ENCODE assay signal across 10 cellular contexts in the genomic region with DNA sequence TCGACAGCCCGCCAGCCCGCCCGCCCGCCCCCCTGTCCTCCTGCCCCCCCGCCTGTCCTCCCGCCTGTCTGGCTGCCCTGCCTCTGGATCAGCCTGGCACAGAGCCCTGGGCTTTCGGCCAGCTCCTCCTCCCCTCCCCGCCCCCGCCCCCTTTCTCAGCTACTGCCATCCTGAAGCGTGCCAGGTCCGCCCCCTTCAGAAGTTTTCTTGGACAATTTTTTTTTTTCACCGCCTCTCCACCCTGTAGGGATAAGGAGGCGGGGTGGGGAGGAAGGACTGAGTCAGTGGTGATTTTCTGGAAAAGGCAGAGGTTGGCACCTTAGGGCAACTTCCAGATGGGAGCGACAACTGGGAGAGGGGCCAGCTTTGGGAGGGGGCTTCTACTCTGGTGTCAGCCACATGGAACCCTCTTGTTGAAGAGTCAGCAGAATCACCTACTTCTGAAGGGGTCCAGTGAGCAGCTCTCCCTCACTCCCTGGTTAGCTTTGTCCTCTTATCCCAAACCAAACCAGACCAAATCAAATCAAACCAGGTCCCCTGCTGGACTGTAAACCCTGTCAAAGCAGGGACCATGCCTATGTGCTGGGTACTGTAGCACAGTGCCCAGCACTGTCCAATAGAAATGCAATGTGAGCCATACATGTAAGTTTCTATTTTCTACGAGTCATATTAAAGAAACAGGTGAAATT. TPM values are rescaled to one million over a fixed set of nuclear protein-coding genes. Genes with fewer than 3 reads are reported as not detected.
DNase-seq lines count a peak whose midpoint lies in the region; FAIRE-seq and TF ChIP-seq lines count a peak whose summit lies in the region.
"Had no signal": no experiment of that assay in that cellular context is flagged by ENCODE, and none has a peak within 500 bp of the region (broad histone marks: within the 10 kb centered on the region; RNA-seq: fewer than 3 reads in every experiment).

No MANE protein-coding gene starts in this region.

- H3K4me1 ChIP-seq in skeletal muscle satellite cell (ENCODE audit: control insufficient read depth, insufficient read depth, low read length) (peaks cover 54% of the 10 kb centered on the region), Peyer's patch (peaks cover 0 to 23% (median 2%) of the 10 kb centered on the region in 4 donors)

- DNase-seq in GOT3 (lab: John Stamatoyannopoulos, UW) (peak; percentile 65), RCC 7860 (ENCODE audit: low spot score) (peak; percentile 76), fibroblast of peridontal ligament (ENCODE audit: extremely low read depth) (peak; percentile 64), GM19239 (ENCODE audit: insufficient read length, low spot score) (no peak), Kasumi-1 (lab: John Stamatoyannopoulos, UW) (no peak), Peyer's patch (no peak)
- DNase-seq: activated CD4-positive, alpha-beta T cell treated with anti-CD3 and anti-CD28 coated beads, Interleukin-2, amount 50 U/mL, for 1 hour; effector CD4-positive, alpha-beta T cell had no signal

- TF ChIP-seq CTCF in Peyer's patch (IDR thresholded peaks at IDR 0.05) = no peak

- no peak for TF ChIP-seq POLR2A in Peyer's patch (IDR thresholded peaks at IDR 0.05)

- H3K27me3 ChIP-seq in skeletal muscle satellite cell (ENCODE audit: control insufficient read depth, insufficient read depth, low read length) (peaks cover 3% of the 10 kb centered on the region), Peyer's patch (peaks cover 0 to 18% of the 10 kb centered on the region in 2 donors)

- FAIRE-seq in RCC 7860 (lab: Jason Lieb, UNC) (peak; percentile 35), GM19239 (lab: Jason Lieb, UNC) (no peak)

- H3K27ac ChIP-seq in Peyer's patch = no peak overlapping the region

- H3K4me3 ChIP-seq in skeletal muscle satellite cell (ENCODE audit: low read length) (no peak overlapping the region), Peyer's patch (no peak overlapping the region)

- peak overlapping the region; percentile 32 for H3K4me2 ChIP-seq in skeletal muscle satellite cell (ENCODE audit: low read length)

- H3K36me3 ChIP-seq in skeletal muscle satellite cell (ENCODE audit: insufficient read depth, low read length) = peaks cover 3% of the 10 kb centered on the region
- H3K36me3 ChIP-seq in Peyer's patch = no peaks in the 10 kb centered on the region

- no peak overlapping the region for H3K9ac ChIP-seq in skeletal muscle satellite cell (ENCODE audit: low read depth, low read length)

- H3K9me3 ChIP-seq in skeletal muscle satellite cell (replicated peaks; ENCODE audit: low read length) = no peaks in the 10 kb centered on the region
- H3K9me3 ChIP-seq in Peyer's patch = no peaks in the 10 kb centered on the region

RNA-seq across cellular contexts. Expression of a gene that starts 19.7 kb away (rescaled TPM):
- 1.3 and 3.3 TPM in 2 replicates for total RNA-seq in skeletal muscle satellite cell (2012; rRNA removed)
- under 1 TPM in 1 of 4 donors, not detected in 3; 0.54 TPM for total RNA-seq in Peyer's patch

RNA-seq across cellular contexts. Expression of a gene that starts 48.5 kb away (rescaled TPM):
- not detected in 2 replicates for total RNA-seq in skeletal muscle satellite cell (2012; rRNA removed)
- not detected for total RNA-seq in Peyer's patch
- total RNA-seq: mononuclear cell had no signal

Comparison
In these comparisons a context has a peak if more than half of its experiments do, and no peak if none do; other contexts are left out.
1. DNase-seq: peak in GOT3 (single experiment), RCC 7860 (single experiment) and fibroblast of peridontal ligament (single experiment); none in GM19239 (single experiment), Kasumi-1 (0 of 2) and Peyer's patch (0 of 3).